In genomic region chrX:74446876-74447275, GRCh38 we compare ENCODE assay signal across 26 cellular contexts. TPM values are rescaled to one million over a fixed set of nuclear protein-coding genes. Genes with fewer than 3 reads are reported as not detected.
"Had no signal": no experiment of that assay in that cellular context is flagged by ENCODE, and none has a peak within 500 bp of the region (broad histone marks: within the 10 kb centered on the region; RNA-seq: fewer than 3 reads in every experiment).

No MANE protein-coding gene starts in this region.

- H3K27ac ChIP-seq: left lung, lower lobe of right lung, neural progenitor cell, neutrophil, ovary, right atrium auricular region, right lobe of liver, stomach, testis, thyroid gland, transverse colon, upper lobe of left lung, vagina had no signal

- H3K27me3 ChIP-seq: left lung, neural progenitor cell, neutrophil, ovary, right atrium auricular region, right lobe of liver, stomach, testis, thyroid gland, transverse colon, upper lobe of left lung, vagina had no signal

- H3K4me3 ChIP-seq: left lung, lower lobe of right lung, neural progenitor cell, ovary, right atrium auricular region, right lobe of liver, smooth muscle cell, stomach, testis, thyroid gland, transverse colon, upper lobe of left lung, vagina had no signal

- H3K4me1 ChIP-seq: left lung, lower lobe of right lung, neural progenitor cell, right atrium auricular region, right lobe of liver, testis, thyroid gland, transverse colon, upper lobe of left lung, vagina had no signal

- DNase-seq: kidney; left colon; left lung; lower lobe of right lung; mesendoderm; naive B cell; natural killer cell; nephron progenitor cell; occipital lobe; ovary; right lobe of liver; stimulated activated CD4-positive, alpha-beta T cell treated with anti-CD3 and anti-CD28 coated beads, Interleukin-1b, Interleukin-23, amount 100 ng/mL, for 48 hours; stimulated activated CD4-positive, alpha-beta T cell treated with anti-CD3 and anti-CD28 coated beads, Interleukin-4, amount 100 ng/mL, for 1 hour; stimulated activated naive B cell treated with anti-CD40 and anti-IgM and Interleukin-4, amounts not matched to agents 10 μg/mL and 1 μg/mL and 100 μg/mL, for 72 hours; stimulated activated naive CD8-positive, alpha-beta T cell treated with anti-CD3 and anti-CD28 coated beads, Interleukin-15, Interleukin-2, amounts not matched to agents 100 U/mL and 50 U/mL, for 24 hours; stomach; testis; thyroid gland; transverse colon; upper lobe of left lung had no signal

- H3K36me3 ChIP-seq: left lung, lower lobe of right lung, neural progenitor cell, neutrophil, ovary, right atrium auricular region, right lobe of liver, stomach, thyroid gland, transverse colon, upper lobe of left lung, vagina had no signal

- ATAC-seq: left colon; left lung; lower lobe of right lung; natural killer cell; right lobe of liver; stimulated activated naive B cell treated with anti-CD40 and anti-IgM and Interleukin-4, amounts not matched to agents 10 μg/mL and 1 μg/mL and 100 μg/mL, for 72 hours; stimulated activated naive CD8-positive, alpha-beta T cell treated with anti-CD3 and anti-CD28 coated beads, Interleukin-15, Interleukin-2, amounts not matched to agents 100 U/mL and 50 U/mL, for 24 hours had no signal

- H3K9me3 ChIP-seq: left lung, lower lobe of right lung, neutrophil, ovary, right atrium auricular region, right lobe of liver, stomach, testis, thyroid gland, transverse colon, upper lobe of left lung, vagina had no signal

RNA-seq across cellular contexts. Expression of gene SLC16A2, which starts 25.6 kb away (rescaled TPM):
- total RNA-seq: mononuclear cell, natural killer cell had no signal
